ENCODE assay signal across 1 cellular context in genomic region chr1:88650676-88651418, GRCh38.
TF ChIP-seq lines count a peak whose summit lies in the region.

No MANE protein-coding gene starts in this region.

TF ChIP-seq in WTC11, 78 proteins besides CTCF, POLR2A, EP300 and RAD21 (continued from another document):
- TF ChIP-seq, protein P1, sequence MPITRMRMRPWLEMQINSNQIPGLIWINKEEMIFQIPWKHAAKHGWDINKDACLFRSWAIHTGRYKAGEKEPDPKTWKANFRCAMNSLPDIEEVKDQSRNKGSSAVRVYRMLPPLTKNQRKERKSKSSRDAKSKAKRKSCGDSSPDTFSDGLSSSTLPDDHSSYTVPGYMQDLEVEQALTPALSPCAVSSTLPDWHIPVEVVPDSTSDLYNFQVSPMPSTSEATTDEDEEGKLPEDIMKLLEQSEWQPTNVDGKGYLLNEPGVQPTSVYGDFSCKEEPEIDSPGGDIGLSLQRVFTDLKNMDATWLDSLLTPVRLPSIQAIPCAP (CRISPR knock-in tag; IDR thresholded peaks at IDR 0.05): no peak
- TF ChIP-seq ZBTB21 (CRISPR knock-in tag; IDR thresholded peaks at IDR 0.05; ENCODE audit: borderline replicate concordance) (no peak), ZNF263 (CRISPR knock-in tag; IDR thresholded peaks at IDR 0.05; ENCODE audit: low read depth) (no peak), FOXP4 (CRISPR knock-in tag; IDR thresholded peaks at IDR 0.05) (no peak), TEAD4 (CRISPR knock-in tag; IDR thresholded peaks at IDR 0.05) (no peak), MXD4 (CRISPR knock-in tag; IDR thresholded peaks at IDR 0.05; ENCODE audit: borderline replicate concordance) (no peak), USF2 (CRISPR knock-in tag; IDR thresholded peaks at IDR 0.05) (no peak)
TF ChIP-seq in WTC11: peak in this region for 0.
